ENCODE assay signal across 1 cellular context in the genomic region with DNA sequence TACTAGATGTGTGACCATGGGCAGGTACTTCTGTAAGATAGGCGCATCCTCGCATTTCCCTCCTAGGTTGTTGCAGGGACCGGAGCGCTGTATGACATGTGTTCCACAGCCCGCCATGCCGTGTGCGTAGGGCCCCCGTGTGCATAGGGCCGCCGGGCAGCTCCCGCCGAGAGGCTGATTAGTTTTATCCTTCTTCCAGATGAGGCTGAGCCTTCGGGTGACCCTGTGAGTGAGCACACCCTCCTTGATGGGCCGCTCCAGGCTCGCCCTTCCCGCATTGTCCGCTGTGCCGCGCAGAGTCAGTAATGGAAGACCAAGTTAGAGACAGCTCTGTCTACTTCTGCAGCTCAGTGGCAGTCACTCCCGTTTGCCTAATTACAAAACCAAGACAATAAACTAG.
A peak's percentile ranks its signal among the peaks of the same experiment; 100 is the strongest.
TF ChIP-seq lines count a peak whose summit lies in the region.

No MANE protein-coding gene starts in this region.

TF ChIP-seq in K562, 482 proteins besides CTCF, POLR2A, EP300 and RAD21 (continued from another document):
- TF ChIP-seq, protein P1, sequence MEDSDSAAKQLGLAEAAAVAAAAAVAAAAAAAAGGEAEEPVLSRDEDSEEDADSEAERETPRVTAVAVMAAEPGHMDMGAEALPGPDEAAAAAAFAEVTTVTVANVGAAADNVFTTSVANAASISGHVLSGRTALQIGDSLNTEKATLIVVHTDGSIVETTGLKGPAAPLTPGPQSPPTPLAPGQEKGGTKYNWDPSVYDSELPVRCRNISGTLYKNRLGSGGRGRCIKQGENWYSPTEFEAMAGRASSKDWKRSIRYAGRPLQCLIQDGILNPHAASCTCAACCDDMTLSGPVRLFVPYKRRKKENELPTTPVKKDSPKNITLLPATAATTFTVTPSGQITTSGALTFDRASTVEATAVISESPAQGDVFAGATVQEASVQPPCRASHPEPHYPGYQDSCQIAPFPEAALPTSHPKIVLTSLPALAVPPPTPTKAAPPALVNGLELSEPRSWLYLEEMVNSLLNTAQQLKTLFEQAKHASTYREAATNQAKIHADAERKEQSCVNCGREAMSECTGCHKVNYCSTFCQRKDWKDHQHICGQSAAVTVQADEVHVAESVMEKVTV (CRISPR knock-in tag; IDR thresholded peaks at IDR 0.05), result no peak
- no peak for TF ChIP-seq NFRKB (IDR thresholded peaks at IDR 0.05; ENCODE audit: low read depth)
- TF ChIP-seq POLR2G (IDR thresholded peaks at IDR 0.05; ENCODE audit: low read depth, low read length), result peak; percentile 39; the same call in 1 of the 2 replicates
- no peak for TF ChIP-seq SNIP1 (IDR thresholded peaks at IDR 0.05; ENCODE audit: low read depth)
